19 cellular contexts compared by ENCODE assay signal in the genomic region with DNA sequence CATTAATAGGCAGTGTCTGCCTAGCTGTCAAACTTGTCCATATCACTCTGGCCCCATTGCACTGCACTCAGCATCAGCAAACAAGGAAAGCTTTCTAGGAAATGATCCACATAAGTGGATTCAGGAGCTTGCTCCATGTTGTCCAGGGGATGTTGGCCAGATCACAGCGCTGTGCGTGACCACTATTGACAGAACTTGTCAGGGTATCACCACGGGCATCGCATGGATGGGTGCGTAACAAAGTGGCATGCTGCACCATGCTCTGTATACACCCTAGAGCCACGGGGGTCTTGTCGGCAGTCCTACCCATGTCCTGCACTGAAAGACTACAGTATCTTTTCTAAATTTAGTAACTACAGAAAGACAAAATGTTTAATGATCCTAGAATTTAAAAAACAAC. TPM values are rescaled to one million over a fixed set of nuclear protein-coding genes. Genes with fewer than 3 reads are reported as not detected.
DNase-seq lines count a peak whose midpoint lies in the region; ATAC-seq, FAIRE-seq and TF ChIP-seq lines count a peak whose summit lies in the region.
"Had no signal": no experiment of that assay in that cellular context is flagged by ENCODE, and none has a peak within 500 bp of the region (broad histone marks: within the 10 kb centered on the region; RNA-seq: fewer than 3 reads in every experiment).

No MANE protein-coding gene starts in this region.

- H3K4me3 ChIP-seq in HepG2 (replicated peaks in 1 of 3; ENCODE audit: insufficient read depth in 1 of 3, low read depth in 2 of 3, low read length in 3 of 3), result no peak overlapping the region
- no peak overlapping the region for H3K4me3 ChIP-seq in right lobe of liver
- H3K4me3 ChIP-seq in kidney (ENCODE audit: low read length in 2 of 2), result no peak overlapping the region
- H3K4me3 ChIP-seq in osteoblast (ENCODE audit: insufficient read depth, low read length), result no peak overlapping the region
- H3K4me3 ChIP-seq in right cardiac atrium (ENCODE audit: low read length), result no peak overlapping the region
- H3K4me3 ChIP-seq: BLaER1 treated with 17β-estradiol and CSF1 and Interleukin-3, amounts not matched to agents 10 nM and 100 nM; GM23248 had no signal

- H3K36me3 ChIP-seq in HepG2 (replicated peaks in 1 of 2; ENCODE audit: control insufficient read depth in 1 of 2, insufficient read depth in 2 of 2, low read length in 2 of 2) (no peaks in the 10 kb centered on the region), right lobe of liver (no peaks in the 10 kb centered on the region), kidney (ENCODE audit: control insufficient read depth in 1 of 2, insufficient read depth in 2 of 2, low read length in 2 of 2) (no peaks in the 10 kb centered on the region), osteoblast (ENCODE audit: insufficient read depth, low read length) (peaks cover 16% of the 10 kb centered on the region)
- H3K36me3 ChIP-seq: BLaER1 treated with 17β-estradiol and CSF1 and Interleukin-3, amounts not matched to agents 10 nM and 100 nM had no signal

- no peak for FAIRE-seq in HepG2 (lab: Jason Lieb, UNC)
- no peak for FAIRE-seq in kidney (lab: Jason Lieb, UNC)
- FAIRE-seq: G401.6, GM12891, GM19239 had no signal

- H3K9ac ChIP-seq in HepG2 (ENCODE audit: insufficient read depth, low read depth, low read length), result no peak overlapping the region
- H3K9ac ChIP-seq in kidney (ENCODE audit: low read length in 2 of 2), result no peak overlapping the region
- H3K9ac ChIP-seq: BLaER1 treated with 17β-estradiol and CSF1 and Interleukin-3, amounts not matched to agents 10 nM and 100 nM; GM23248 had no signal

- H3K27ac ChIP-seq in HepG2 (ENCODE audit: extremely low read length, insufficient read depth, low read length) (no peak overlapping the region), right lobe of liver (no peak overlapping the region), kidney (ENCODE audit: low read depth in 2 of 2, low read length in 2 of 2) (no peak overlapping the region), osteoblast (ENCODE audit: low read depth, low read length) (peak overlapping the region; percentile 5), right cardiac atrium (ENCODE audit: low read length) (no peak overlapping the region)
- H3K27ac ChIP-seq: BLaER1 treated with 17β-estradiol and CSF1 and Interleukin-3, amounts not matched to agents 10 nM and 100 nM; GM23248 had no signal

- CTCF ChIA-PET in HepG2 (lab: Yijun Ruan, JAX; ENCODE audit: low intra/inter-chr PET ratio, low total read pairs), result no interaction called here

- DNase-seq in HepG2 (ENCODE audit: low spot score), result no peak
- no peak for DNase-seq in right lobe of liver
- peak; percentile 36 for DNase-seq in kidney
- no peak for DNase-seq in osteoblast (ENCODE audit: insufficient read length, low spot score, missing footprints)
- no peak for DNase-seq in NAMALWA (ENCODE audit: low spot score)
- DNase-seq in AG08396 (ENCODE audit: low spot score), result no peak
- DNase-seq in dermis blood vessel endothelial cell, result no peak
- no peak for DNase-seq in right cardiac atrium
- DNase-seq: 8988T; Calu3; CD8-positive, alpha-beta T cell; DND-41; GM23248; H7 had no signal

- POLR2A ChIA-PET in HepG2 (lab: Yijun Ruan, JAX), result no interaction called here

- TF ChIP-seq CTCF in HepG2 (CRISPR knock-in tag; IDR thresholded peaks at IDR 0.05) (no peak), right lobe of liver (IDR thresholded peaks at IDR 0.05) (no peak), kidney (IDR thresholded peaks at IDR 0.05; ENCODE audit: borderline replicate concordance, extremely low read depth, insufficient read depth) (no peak), osteoblast (IDR thresholded peaks at IDR 0.05; ENCODE audit: extremely low read depth, low read depth, low read length) (no peak)

- H3K27me3 ChIP-seq in HepG2 (ENCODE audit: control insufficient read depth in 1 of 2, insufficient read depth in 2 of 2, low read length in 2 of 2) (no peaks in the 10 kb centered on the region), right lobe of liver (no peaks in the 10 kb centered on the region), osteoblast (ENCODE audit: insufficient read depth, low read length) (no peaks in the 10 kb centered on the region), right cardiac atrium (ENCODE audit: control insufficient read depth, insufficient read depth) (no peaks in the 10 kb centered on the region)

- H3K9me3 ChIP-seq in HepG2 (ENCODE audit: low read length) (no peaks in the 10 kb centered on the region), right lobe of liver (no peaks in the 10 kb centered on the region), kidney (ENCODE audit: control insufficient read depth in 1 of 2, low read length in 2 of 2) (no peaks in the 10 kb centered on the region), osteoblast (ENCODE audit: low read depth, low read length) (no peaks in the 10 kb centered on the region), right cardiac atrium (ENCODE audit: control insufficient read depth, low read length) (no peaks in the 10 kb centered on the region)

- H3K4me1 ChIP-seq in HepG2 (ENCODE audit: insufficient read depth, low read length) (no peaks in the 10 kb centered on the region), right lobe of liver (peaks cover 0 to 6% (median 0%) of the 10 kb centered on the region in 4 donors), kidney (ENCODE audit: control insufficient read depth in 1 of 2, insufficient read depth in 1 of 2, low read depth in 1 of 2, low read length in 2 of 2) (no peaks in the 10 kb centered on the region), osteoblast (ENCODE audit: insufficient read depth, low read length) (peaks cover 73% of the 10 kb centered on the region), right cardiac atrium (ENCODE audit: control insufficient read depth, insufficient read depth, low read length) (no peaks in the 10 kb centered on the region)
- H3K4me1 ChIP-seq: BLaER1 treated with 17β-estradiol and CSF1 and Interleukin-3, amounts not matched to agents 10 nM and 100 nM had no signal

- peak; percentile 27; the same call in 1 of the 3 replicates for ATAC-seq in HepG2
- no peak for ATAC-seq in right lobe of liver
- no peak for ATAC-seq in right cardiac atrium
- ATAC-seq: CD8-positive, alpha-beta T cell; HCT116 had no signal

- intact Hi-C loops in HepG2 (cut with micrococcal nuclease; ENCODE audit: unreplicated experiment) (no loop called here), right lobe of liver (cut with DNase I) (no loop called here), kidney (cut with DNase I) (no loop called here), right cardiac atrium (cut with DNase I) (no loop called here)

- H3K79me2 ChIP-seq in HepG2 (ENCODE audit: insufficient read depth, low read length) (no peaks in the 10 kb centered on the region), osteoblast (ENCODE audit: insufficient read depth, low read length) (peaks cover 93% of the 10 kb centered on the region)

- no TSS peak for BruUV-seq in HepG2 (replicated peaks; lab: Mats Ljungman, UMichigan)

- no peak for TF ChIP-seq RAD21 in HepG2 (CRISPR knock-in tag; IDR thresholded peaks at IDR 0.05)

- no peak for TF ChIP-seq EP300 in HepG2 (IDR thresholded peaks at IDR 0.05; ENCODE audit: low read depth in 2 of 2, low read length in 2 of 2)
- no peak for TF ChIP-seq EP300 in HepG2 (CRISPR knock-in tag; IDR thresholded peaks at IDR 0.05; ENCODE audit: borderline replicate concordance)

- no peaks in the 10 kb centered on the region for H4K20me1 ChIP-seq in HepG2 (ENCODE audit: insufficient read depth, low read length)
- H4K20me1 ChIP-seq in osteoblast (ENCODE audit: insufficient read depth, low read length), result peaks cover 9% of the 10 kb centered on the region
- H4K20me1 ChIP-seq: BLaER1 treated with 17β-estradiol and CSF1 and Interleukin-3, amounts not matched to agents 10 nM and 100 nM had no signal

- 87% methylated on average over 7 of the region's 7 CpGs for WGBS in HepG2 (ENCODE audit: low lambda C conversion rate)
- WGBS in right lobe of liver (ENCODE audit: insufficient coverage, low coverage, low lambda C conversion rate, missing lambda C conversion rate), result no CpG with 5 or more reads among the region's 7 CpGs
- WGBS in right cardiac atrium, result 95% methylated on average over 7 of the region's 7 CpGs

- H3K4me2 ChIP-seq in HepG2 (ENCODE audit: low read depth, low read length) (no peak overlapping the region), osteoblast (ENCODE audit: insufficient read depth, low read length) (peak overlapping the region; percentile 12)
- H3K4me2 ChIP-seq: BLaER1 treated with 17β-estradiol and CSF1 and Interleukin-3, amounts not matched to agents 10 nM and 100 nM had no signal

- H2AFZ ChIP-seq in HepG2 (ENCODE audit: low read length) (no peak overlapping the region), osteoblast (ENCODE audit: low read length) (no peak overlapping the region)
- H2AFZ ChIP-seq: GM23248 had no signal

- in situ Hi-C loops in HepG2 (cut with HindIII; ENCODE audit: extremely low pct_ligation_motif_present, low pct_unique_long_range_greater_than_20kb), result no loop called here

- TF ChIP-seq POLR2A in HepG2 (IDR thresholded peaks at IDR 0.05; ENCODE audit: insufficient read depth in 1 of 2, low read depth in 2 of 2, low read length in 2 of 2) (no peak), right lobe of liver (IDR thresholded peaks at IDR 0.05) (no peak)

RNA-seq across cellular contexts. Expression of a gene that starts 15.6 kb away (rescaled TPM):
- 5.2 and 5.5 TPM in 2 replicates for total RNA-seq in HepG2 (2016; rRNA removed; fragmentation: Illumina TruSeq; extraction: Trizol)
- 33.3 and 40.2 TPM in 2 replicates for total RNA-seq in HepG2 (2016; cell fraction: cytosol; rRNA removed; fragmentation: Illumina TruSeq; extraction: Trizol; ENCODE audit: low read depth)
- total RNA-seq in HepG2 (2016; cell fraction: insoluble cytoplasmic fraction; rRNA removed; fragmentation: Illumina TruSeq; extraction: Trizol), result 4.6 and 5.5 TPM in 2 replicates
- 10.3 and 11.5 TPM in 2 replicates for total RNA-seq in HepG2 (2016; cell fraction: membrane; rRNA removed; fragmentation: Illumina TruSeq; extraction: Trizol)
- total RNA-seq in HepG2 (2016; cell fraction: nucleus; rRNA removed; fragmentation: Illumina TruSeq; extraction: Trizol), result 14.8 and 18.4 TPM in 2 replicates
- polyA plus RNA-seq in HepG2 (2011; rRNA removed), result 2.5 and 4.3 TPM in 2 replicates
- polyA plus RNA-seq in HepG2 (2011; cell fraction: cytosol; rRNA removed), result 1.4 and 1.8 TPM in 2 replicates
- 10.0 and 10.6 TPM in 2 replicates for polyA plus RNA-seq in HepG2 (2011; cell fraction: nucleus; rRNA removed)
- polyA plus RNA-seq in HepG2 (2012), result 2.3 and 3.7 TPM in 2 replicates
- polyA plus RNA-seq in HepG2 (2016; cell fraction: cytosol; fragmentation: Illumina TruSeq; extraction: Trizol; ENCODE audit: low read depth), result 0.33 and 0.40 TPM in 2 replicates
- 6.6 and 7.2 TPM in 2 replicates for polyA plus RNA-seq in HepG2 (2016; cell fraction: insoluble cytoplasmic fraction; fragmentation: Illumina TruSeq; extraction: Trizol; ENCODE audit: low read depth)
- polyA plus RNA-seq in HepG2 (2016; cell fraction: membrane; fragmentation: Illumina TruSeq; extraction: Trizol; ENCODE audit: low read depth), result 1.7 and 1.9 TPM in 2 replicates
- 12.5 and 13.9 TPM in 2 replicates for polyA plus RNA-seq in HepG2 (2016; cell fraction: nucleus; fragmentation: Illumina TruSeq; extraction: Trizol; ENCODE audit: insufficient read depth, low read depth)
- polyA minus RNA-seq in HepG2 (2011; rRNA and poly(A)+ RNA removed; ENCODE audit: low replicate concordance), result 4.6 and 7.1 TPM in 2 replicates
- polyA minus RNA-seq in HepG2 (2011; cell fraction: cytosol; rRNA and poly(A)+ RNA removed), result 2.8 and 3.7 TPM in 2 replicates
- 19.8 and 22.8 TPM in 2 replicates for polyA minus RNA-seq in HepG2 (2011; cell fraction: nucleus; rRNA and poly(A)+ RNA removed)
- total RNA-seq in right lobe of liver, result 1 to 10 TPM; 3.3 to 8.5 (median 6.0) TPM
- 17.5 TPM for total RNA-seq in kidney
- 1.3 TPM for polyA plus RNA-seq in kidney (ENCODE audit: insufficient read depth, low read depth, low replicate concordance)
- total RNA-seq in osteoblast, result 53.2 and 54.5 TPM in 2 replicates
- 0.33 and 0.85 TPM in 2 replicates for total RNA-seq in dermis blood vessel endothelial cell
- 1 to 10 TPM; 1.4 to 2.2 (median 1.9) TPM for total RNA-seq in right cardiac atrium
- 0.75 TPM for polyA plus RNA-seq in right cardiac atrium
- total RNA-seq: CD8-positive, alpha-beta T cell had no signal
